In the genomic region with DNA sequence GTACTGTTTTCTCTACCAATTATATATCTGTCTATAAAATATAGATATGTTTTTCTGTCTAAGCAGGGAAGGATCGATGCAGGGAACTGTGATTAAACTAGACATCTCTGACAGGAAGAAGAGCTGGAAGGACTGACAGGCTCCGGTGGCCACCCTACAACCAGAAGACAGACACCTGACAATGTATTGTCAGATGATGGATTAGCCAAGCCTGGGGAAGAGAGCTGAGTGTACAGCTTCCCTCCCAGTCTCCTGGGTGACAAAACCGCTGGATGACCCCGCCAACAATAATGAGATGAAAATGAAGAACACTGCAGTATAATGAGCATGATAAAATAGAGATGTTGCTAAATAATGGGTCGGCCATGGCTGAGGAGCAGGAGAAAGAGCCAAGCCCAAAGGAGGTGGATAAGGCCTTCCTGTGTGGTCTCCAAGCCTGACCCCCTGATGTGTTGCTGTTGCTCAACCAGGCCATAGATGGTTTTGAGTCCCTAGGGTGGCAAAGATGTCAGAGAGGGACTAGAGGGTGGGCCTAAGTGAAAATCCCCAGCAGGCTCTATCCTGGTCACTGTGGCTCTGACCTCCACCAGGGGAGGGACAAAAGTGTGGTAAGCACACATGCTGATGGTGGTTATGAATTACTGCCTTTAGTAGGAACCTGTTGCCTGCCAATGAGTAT, we compare ENCODE assay signal across 27 cellular contexts. TPM values are rescaled to one million over a fixed set of nuclear protein-coding genes. Genes with fewer than 3 reads are reported as not detected.
"Had no signal": no experiment of that assay in that cellular context is flagged by ENCODE, and none has a peak within 500 bp of the region (broad histone marks: within the 10 kb centered on the region; RNA-seq: fewer than 3 reads in every experiment).

No MANE protein-coding gene starts in this region.

- H3K9me3 Mint-ChIP-seq: dendritic cell treated with granulocyte-macrophage colony-stimulating factor and Interleukin-4, amounts not matched to agents 40 ng/mL and 50 ng/mL, for 4 days; nephron; stimulated activated naive CD8-positive, alpha-beta T cell treated with anti-CD3 and anti-CD28 coated beads, Interleukin-15, amount 100 ng/mL, for 72 hours had no signal

- H3K4me3 ChIP-seq: colonic mucosa, esophagus muscularis mucosa, lower lobe of right lung, pancreas, right lobe of liver, smooth muscle cell, suprapubic skin, transverse colon had no signal

- H3K4me1 Mint-ChIP-seq: stimulated activated naive CD8-positive, alpha-beta T cell treated with anti-CD3 and anti-CD28 coated beads, Interleukin-15, amount 100 ng/mL, for 72 hours had no signal

- H3K9me3 ChIP-seq: colonic mucosa, esophagus muscularis mucosa, lower lobe of right lung, pancreas, right lobe of liver, suprapubic skin, transverse colon had no signal

- ATAC-seq: left ventricle myocardium superior; lower lobe of right lung; right lobe of liver; stimulated activated naive CD8-positive, alpha-beta T cell treated with anti-CD3 and anti-CD28 coated beads, Interleukin-15, amount 100 ng/mL, for 72 hours had no signal

- H3K4me2 ChIP-seq: smooth muscle cell had no signal

- H3K4me1 ChIP-seq: colonic mucosa, esophagus muscularis mucosa, lower lobe of right lung, pancreas, right lobe of liver, suprapubic skin, transverse colon had no signal

- H3K27ac Mint-ChIP-seq: dendritic cell treated with granulocyte-macrophage colony-stimulating factor and Interleukin-4, amounts not matched to agents 40 ng/mL and 50 ng/mL, for 4 days; stimulated activated naive CD8-positive, alpha-beta T cell treated with anti-CD3 and anti-CD28 coated beads, Interleukin-15, amount 100 ng/mL, for 72 hours had no signal

- H3K27me3 ChIP-seq: colonic mucosa, esophagus muscularis mucosa, pancreas, right lobe of liver, transverse colon had no signal

- FAIRE-seq: endothelial cell of umbilical vein, keratinocyte, pancreas had no signal

- DNase-seq: effector memory CD4-positive, alpha-beta T cell; foreskin melanocyte; hypothalamus; left ventricle myocardium superior; lower lobe of right lung; occipital lobe; pancreas; retina; right lobe of liver; stimulated activated CD4-positive, alpha-beta T cell treated with anti-CD3 and anti-CD28 coated beads, Interleukin-12 subunit alpha, Interleukin-12 subunit beta, amount 100 ng/mL, for 4 hours; stimulated activated CD4-positive, alpha-beta T cell treated with anti-CD3 and anti-CD28 coated beads, Interleukin-1b, Interleukin-23, amount 100 ng/mL, for 48 hours; stimulated activated CD4-positive, alpha-beta T cell treated with anti-CD3 and anti-CD28 coated beads, Interleukin-4, amount 100 ng/mL, for 1 hour; stimulated activated CD8-positive, alpha-beta memory T cell treated with anti-CD3 and anti-CD28 coated beads, Interleukin-4, amount 100 ng/mL, for 48 hours; stimulated activated naive CD4-positive, alpha-beta T cell; stimulated activated naive CD8-positive, alpha-beta T cell treated with anti-CD3 and anti-CD28 coated beads, Interleukin-15, amount 100 ng/mL, for 72 hours; transverse colon had no signal

- H3K4me3 Mint-ChIP-seq: dendritic cell treated with granulocyte-macrophage colony-stimulating factor and Interleukin-4, amounts not matched to agents 40 ng/mL and 50 ng/mL, for 4 days; nephron; stimulated activated naive CD8-positive, alpha-beta T cell treated with anti-CD3 and anti-CD28 coated beads, Interleukin-15, amount 100 ng/mL, for 72 hours had no signal

- H3K36me3 ChIP-seq: colonic mucosa, esophagus muscularis mucosa, lower lobe of right lung, pancreas, right lobe of liver, suprapubic skin, transverse colon had no signal

- H3K27ac ChIP-seq: colonic mucosa, esophagus muscularis mucosa, lower lobe of right lung, pancreas, right lobe of liver, suprapubic skin, transverse colon had no signal

RNA-seq across cellular contexts. Expression of gene DHRS2, which starts 28.2 kb away (rescaled TPM):
- total RNA-seq: chondrocyte, endothelial cell of umbilical vein, left ventricle myocardium superior, mesenteric fat pad, posterior vena cava, transverse colon had no signal
